In genomic region chr5:40165789-40166728, GRCh38 we compare ENCODE assay signal across 15 cellular contexts.
DNase-seq lines count a peak whose midpoint lies in the region; ATAC-seq, FAIRE-seq and TF ChIP-seq lines count a peak whose summit lies in the region.
"Had no signal": no experiment of that assay in that cellular context is flagged by ENCODE, and none has a peak within 500 bp of the region (broad histone marks: within the 10 kb centered on the region; RNA-seq: fewer than 3 reads in every experiment).

No MANE protein-coding gene starts in this region.

- ATAC-seq in heart right ventricle (no peak), GM21529 (IDR thresholded peaks at IDR 0.05; ENCODE audit: unreplicated experiment) (no peak), GM21576 (IDR thresholded peaks at IDR 0.05; ENCODE audit: unreplicated experiment) (no peak)
- ATAC-seq: mucosa of descending colon had no signal

- H3K27me3 ChIP-seq in heart right ventricle (no peaks in the 10 kb centered on the region), small intestine (ENCODE audit: control insufficient read depth in 2 of 2, insufficient read depth in 2 of 2, low read length in 2 of 2) (no peaks in the 10 kb centered on the region)
- H3K27me3 ChIP-seq: colonic mucosa, right lobe of liver had no signal

- H3K9me3 ChIP-seq in heart right ventricle (peaks cover 0 to 23% (median 10%) of the 10 kb centered on the region in 11 donors), small intestine (ENCODE audit: control insufficient read depth, low read depth) (no peaks in the 10 kb centered on the region)
- H3K9me3 ChIP-seq: colonic mucosa, right lobe of liver, thoracic aorta had no signal

- FAIRE-seq in small intestine (lab: Jason Lieb, UNC): no peak

- H3K36me3 ChIP-seq in heart right ventricle (no peaks in the 10 kb centered on the region), small intestine (ENCODE audit: control insufficient read depth in 2 of 2, insufficient read depth in 2 of 2, low read length in 2 of 2) (no peaks in the 10 kb centered on the region)
- H3K36me3 ChIP-seq: colonic mucosa, right lobe of liver, thoracic aorta had no signal

- no peaks in the 10 kb centered on the region for H3K4me1 ChIP-seq in heart right ventricle
- no peaks in the 10 kb centered on the region for H3K4me1 ChIP-seq in small intestine (ENCODE audit: control insufficient read depth in 2 of 2, insufficient read depth in 1 of 2, low read depth in 1 of 2, low read length in 1 of 2)
- H3K4me1 ChIP-seq: colonic mucosa, right lobe of liver had no signal

- H3K27ac ChIP-seq in heart right ventricle (no peak overlapping the region), small intestine (ENCODE audit: low read depth in 1 of 2, low read length in 1 of 2) (no peak overlapping the region)
- H3K27ac ChIP-seq: colonic mucosa, right lobe of liver, thoracic aorta had no signal

- TF ChIP-seq CTCF in heart right ventricle (IDR thresholded peaks at IDR 0.05): peak in 5 of 9 donors; percentile 21 to 51 (median 32)
- peak; percentile 9 for TF ChIP-seq CTCF in epithelial cell of esophagus (IDR thresholded peaks at IDR 0.05; ENCODE audit: insufficient read depth, low read depth, low read length, missing control alignments)

- intact Hi-C loops in heart right ventricle (cut with DNase I) (loop anchor here in 5 of 10 donors (1.0 to 10.0 kb wide), 5 partner anchors 231 to 571 kb away; no protein-coding TSS in a partner anchor), cardiac septum (cut with DNase I) (no loop called here)

- WGBS in heart right ventricle, 2 donors: 62 to 73% methylated on average over 7 of the region's 7 CpGs
- 72 to 78% (median 75%) methylated on average over 7 of the region's 7 CpGs for WGBS in small intestine, 3 donors

- no peak for DNase-seq in heart right ventricle
- DNase-seq in cardiac septum (ENCODE audit: low spot score): no peak
- peak; percentile 9 for DNase-seq in NCI-H460 (ENCODE audit: extremely low read depth, low read depth)
- DNase-seq in epithelial cell of esophagus (ENCODE audit: low read depth): peak; percentile 36
- DNase-seq in small intestine: peak; percentile 17
- no peak for DNase-seq in NOMO-1 treated with DMSO at 0.1 percent for 48 hours (lab: John Stamatoyannopoulos, UW; ENCODE audit: unreplicated experiment)
- DNase-seq: CD4-positive, alpha-beta T cell; colonic mucosa; hypothalamus; mucosa of descending colon; right lobe of liver; RPMI8226 had no signal

- H3K4me3 ChIP-seq in heart right ventricle (no peak overlapping the region), epithelial cell of esophagus (ENCODE audit: low read length) (no peak overlapping the region), small intestine (ENCODE audit: low read depth in 1 of 2, low read length in 2 of 2) (no peak overlapping the region)
- H3K4me3 ChIP-seq: colonic mucosa, mucosa of descending colon, right lobe of liver, thoracic aorta had no signal

Comparison
In these comparisons a context has a peak if more than half of its experiments do, and no peak if none do; other contexts are left out.
1. DNase-seq: peak in NCI-H460 (single experiment), epithelial cell of esophagus (single experiment) and small intestine (single experiment); none in heart right ventricle (0 of 2), cardiac septum (single experiment) and NOMO-1 treated with DMSO at 0.1 percent for 48 hours (single experiment).